ENCODE assay signal across 1 cellular context in genomic region chr11:78714539-78714938, GRCh38.
TF ChIP-seq lines count a peak whose summit lies in the region.

No MANE protein-coding gene starts in this region.

TF ChIP-seq in WTC11, 78 proteins besides CTCF, POLR2A, EP300 and RAD21 (continued from another document):
- no peak for TF ChIP-seq ARID4B (CRISPR knock-in tag; IDR thresholded peaks at IDR 0.05; ENCODE audit: borderline replicate concordance)
- TF ChIP-seq NFYB (CRISPR knock-in tag; conservative IDR thresholded peaks at IDR 0.05; ENCODE audit: low read depth): no peak
- TF ChIP-seq ERG (CRISPR knock-in tag; IDR thresholded peaks at IDR 0.05): no peak
- no peak for TF ChIP-seq CREB1 (CRISPR knock-in tag; IDR thresholded peaks at IDR 0.05)
- no peak for TF ChIP-seq USF2 (CRISPR knock-in tag; IDR thresholded peaks at IDR 0.05)
- TF ChIP-seq RELA (CRISPR knock-in tag; IDR thresholded peaks at IDR 0.05; ENCODE audit: borderline replicate concordance): no peak
- no peak for TF ChIP-seq ZNF121 (CRISPR knock-in tag; IDR thresholded peaks at IDR 0.05)
- TF ChIP-seq RORB (CRISPR knock-in tag; IDR thresholded peaks at IDR 0.05): no peak
- TF ChIP-seq AFF4 (CRISPR knock-in tag; IDR thresholded peaks at IDR 0.05; ENCODE audit: borderline replicate concordance): no peak
- no peak for TF ChIP-seq ESRRA (CRISPR knock-in tag; IDR thresholded peaks at IDR 0.05; ENCODE audit: borderline replicate concordance)
- TF ChIP-seq CBFB (CRISPR knock-in tag; IDR thresholded peaks at IDR 0.05; ENCODE audit: low read depth): no peak
- TF ChIP-seq GRHL2 (CRISPR knock-in tag; IDR thresholded peaks at IDR 0.05; ENCODE audit: insufficient replicate concordance, severe bottlenecking): no peak
- no peak for TF ChIP-seq PRDM15 (CRISPR knock-in tag; IDR thresholded peaks at IDR 0.05)
- no peak for TF ChIP-seq ATF1 (CRISPR knock-in tag; IDR thresholded peaks at IDR 0.05)
- no peak for TF ChIP-seq ZNF219 (CRISPR knock-in tag; IDR thresholded peaks at IDR 0.05; ENCODE audit: borderline replicate concordance)
- no peak for TF ChIP-seq HMGXB4 (CRISPR knock-in tag; IDR thresholded peaks at IDR 0.05)
